Comparison of ENCODE assay signal across 10 cellular contexts in genomic region chr4:182975806-182976205, GRCh38. TPM values are rescaled to one million over a fixed set of nuclear protein-coding genes. Genes with fewer than 3 reads are reported as not detected.
DNase-seq lines count a peak whose midpoint lies in the region; ATAC-seq and TF ChIP-seq lines count a peak whose summit lies in the region.
"Had no signal": no experiment of that assay in that cellular context is flagged by ENCODE, and none has a peak within 500 bp of the region (broad histone marks: within the 10 kb centered on the region; RNA-seq: fewer than 3 reads in every experiment).

No MANE protein-coding gene starts in this region.

- H3K79me1 ChIP-seq in H9 (ENCODE audit: insufficient read depth, low read depth, low read length, poor library complexity, severe bottlenecking): no peaks in the 10 kb centered on the region

- peaks cover 6% of the 10 kb centered on the region for H3K27me3 Mint-ChIP-seq in H9 (ENCODE audit: low read depth)
- H3K27me3 Mint-ChIP-seq in naive thymus-derived CD8-positive, alpha-beta T cell: peaks cover 14 to 74% (median 24%) of the 10 kb centered on the region in 5 donors

- H3K9me3 Mint-ChIP-seq in H9: no peaks in the 10 kb centered on the region; a peak in 2 of 5 replicates
- H3K9me3 Mint-ChIP-seq in naive thymus-derived CD8-positive, alpha-beta T cell: no peaks in the 10 kb centered on the region

- no peaks in the 10 kb centered on the region for H3K27me3 ChIP-seq in H9 (ENCODE audit: insufficient read depth, low read length)
- H3K27me3 ChIP-seq: SJCRH30 had no signal

- H3K18ac ChIP-seq in H9 (ENCODE audit: insufficient read length, low read depth, low read length): no peak overlapping the region

- H3K9ac ChIP-seq in H9 (ENCODE audit: extremely low read depth, insufficient read length, low read length): no peak overlapping the region

- H3K79me2 ChIP-seq in H9 (ENCODE audit: insufficient read depth, low read length): no peaks in the 10 kb centered on the region

- no peak overlapping the region for H2BK5ac ChIP-seq in H9 (ENCODE audit: insufficient read length, low read length)

- H3K14ac ChIP-seq in H9 (ENCODE audit: insufficient read depth, low read length): no peak overlapping the region

- no peak for TF ChIP-seq CTCF in H9 (conservative IDR thresholded peaks at IDR 0.05)

- H3K4me1 Mint-ChIP-seq in H9: peaks cover 5 to 8% of the 10 kb centered on the region in 2 experiments
- no peaks in the 10 kb centered on the region for H3K4me1 Mint-ChIP-seq in naive thymus-derived CD8-positive, alpha-beta T cell

- H3K4me2 ChIP-seq in H9 (ENCODE audit: insufficient read depth, insufficient read length, low read length): no peak overlapping the region

- no peak overlapping the region for H2BK12ac ChIP-seq in H9 (ENCODE audit: insufficient read length, low read depth, low read length)

- peak; percentile 64 for ATAC-seq in GM21529 (IDR thresholded peaks at IDR 0.05; ENCODE audit: unreplicated experiment)
- ATAC-seq in naive thymus-derived CD8-positive, alpha-beta T cell: no peak

- H3T11ph ChIP-seq in H9 (ENCODE audit: low read length): no peak overlapping the region

- H3K36me3 Mint-ChIP-seq in H9 (ENCODE audit: insufficient read depth in 1 of 3, low read depth in 3 of 3): no peaks in the 10 kb centered on the region; a peak in 1 of 7 replicates
- H3K36me3 Mint-ChIP-seq in naive thymus-derived CD8-positive, alpha-beta T cell: peaks cover 0 to 5% (median 0%) of the 10 kb centered on the region in 3 donors

- POLR2A ChIA-PET in naive thymus-derived CD8-positive, alpha-beta T cell (lab: Charles Lee): no interaction called here

- no peak overlapping the region for H4K5ac ChIP-seq in H9 (ENCODE audit: insufficient read length, low read depth, low read length)

- no peaks in the 10 kb centered on the region for H3K23me2 ChIP-seq in H9 (ENCODE audit: insufficient read length, low read depth, low read length, poor library complexity, severe bottlenecking)

- no peak overlapping the region for H4K8ac ChIP-seq in H9 (replicated peaks; ENCODE audit: insufficient read length, low read depth, low read length)

- H3K9me3 ChIP-seq in H9 (ENCODE audit: control insufficient read depth, low read depth, low read length): no peaks in the 10 kb centered on the region
- H3K9me3 ChIP-seq: lower lobe of right lung, SJCRH30 had no signal

- no peak overlapping the region for H3K27ac ChIP-seq in H9 (ENCODE audit: insufficient read length, low read depth, low read length)
- H3K27ac ChIP-seq: lower lobe of right lung, SJCRH30 had no signal

- H3K23ac ChIP-seq in H9 (ENCODE audit: insufficient read length, low read depth, low read length): no peak overlapping the region

- H2AFZ ChIP-seq in H9 (ENCODE audit: low read length): no peak overlapping the region

- H3K4me3 Mint-ChIP-seq in H9: no peak overlapping the region
- no peak overlapping the region for H3K4me3 Mint-ChIP-seq in naive thymus-derived CD8-positive, alpha-beta T cell

- no peak overlapping the region for H2BK120ac ChIP-seq in H9 (ENCODE audit: low read depth, low read length, poor library complexity, severe bottlenecking)

- H3K27ac Mint-ChIP-seq in H9: no peak overlapping the region
- H3K27ac Mint-ChIP-seq in naive thymus-derived CD8-positive, alpha-beta T cell: no peak overlapping the region

- no peak overlapping the region for H3K4ac ChIP-seq in H9 (ENCODE audit: low read depth, low read length)

- H4K20me1 ChIP-seq in H9 (ENCODE audit: control insufficient read depth, insufficient read depth, insufficient read length): peaks cover 2% of the 10 kb centered on the region

- H3K4me1 ChIP-seq in H9 (ENCODE audit: insufficient read depth, low read length): no peaks in the 10 kb centered on the region
- H3K4me1 ChIP-seq: lower lobe of right lung had no signal

- no peak overlapping the region for H2AK5ac ChIP-seq in H9 (ENCODE audit: insufficient read length, low read length)

- WGBS in H9 (ENCODE audit: extremely low coverage, insufficient read length, low lambda C conversion rate): no CpG with 5 or more reads among the region's 3 CpGs

- DNase-seq in GDM1 (lab: John Stamatoyannopoulos, UW): peak; percentile 61
- peak; percentile 91 for DNase-seq in HT1080 (ENCODE audit: low read depth)
- peak; percentile 77 for DNase-seq in dedifferentiated amniotic fluid mesenchymal stem cell (ENCODE audit: extremely low spot score)
- no peak for DNase-seq in activated gamma-delta T cell (lab: John Stamatoyannopoulos, UW)
- no peak for DNase-seq in H9
- no peak for DNase-seq in naive thymus-derived CD8-positive, alpha-beta T cell
- DNase-seq in NCI-H2227 (lab: John Stamatoyannopoulos, UW; ENCODE audit: unreplicated experiment): no peak
- DNase-seq: lower lobe of right lung had no signal

- no peak overlapping the region for H3K56ac ChIP-seq in H9 (ENCODE audit: insufficient read length, low read depth, low read length)

- no peak overlapping the region for H4K91ac ChIP-seq in H9 (ENCODE audit: insufficient read length, low read depth, low read length)

- H2BK20ac ChIP-seq in H9 (ENCODE audit: low read depth, low read length, poor library complexity, severe bottlenecking): no peak overlapping the region

- no peak overlapping the region for H2BK15ac ChIP-seq in H9 (ENCODE audit: low read depth, low read length)

RNA-seq across cellular contexts. Expression of gene DCTD, which starts 58.6 kb away (rescaled TPM):
- 99.3 and 113 TPM in 2 replicates for total RNA-seq in HT1080 (2014; rRNA removed; shearing (Covaris generic))
- 146 and 152 TPM in 2 replicates for polyA plus RNA-seq in HT1080 (2015; cell fraction: cytosol; rRNA removed)
- polyA plus RNA-seq in HT1080 (2015; cell fraction: nucleus; rRNA removed): 88.2 and 98.4 TPM in 2 replicates
- total RNA-seq in H9 (2021): 95.5 and 100 TPM in 2 replicates
- total RNA-seq in naive thymus-derived CD8-positive, alpha-beta T cell: 10 to 100 TPM; 78.8 to 80.1 TPM
- polyA plus RNA-seq in naive thymus-derived CD8-positive, alpha-beta T cell: 10 to 100 TPM; 87.3 to 95.9 (median 93.4) TPM

Comparison
In these comparisons a context has a peak if more than half of its experiments do, and no peak if none do; other contexts are left out.
1. DNase-seq: peak in GDM1 (single experiment), HT1080 (single experiment) and dedifferentiated amniotic fluid mesenchymal stem cell (single experiment); none in activated gamma-delta T cell (single experiment), H9 (single experiment), naive thymus-derived CD8-positive, alpha-beta T cell (0 of 10) and NCI-H2227 (single experiment).